11 cellular contexts compared by ENCODE assay signal in genomic region chr13:73715910-73716257, GRCh38.
A peak's percentile ranks its signal among the peaks of the same experiment; 100 is the strongest.
DNase-seq lines count a peak whose midpoint lies in the region; ATAC-seq and TF ChIP-seq lines count a peak whose summit lies in the region.
"Had no signal": no experiment of that assay in that cellular context is flagged by ENCODE, and none has a peak within 500 bp of the region (broad histone marks: within the 10 kb centered on the region; RNA-seq: fewer than 3 reads in every experiment).

No MANE protein-coding gene starts in this region.

- ATAC-seq in CD8-positive, alpha-beta T cell, result peak; percentile 60
- peak; percentile 58 for ATAC-seq in GM19463 (IDR thresholded peaks at IDR 0.05; ENCODE audit: unreplicated experiment)
- peak; percentile 28 for ATAC-seq in HG03175 (IDR thresholded peaks at IDR 0.05; ENCODE audit: unreplicated experiment)

- no peak for TF ChIP-seq CTCF in CD8-positive, alpha-beta T cell (IDR thresholded peaks at IDR 0.05)
- TF ChIP-seq CTCF in mammary epithelial cell (conservative IDR thresholded peaks at IDR 0.05 in 1 of 2, IDR thresholded peaks at IDR 0.05 in 1 of 2; ENCODE audit: extremely low read depth in 1 of 2, insufficient read depth in 1 of 2, low read depth in 1 of 2, low read length in 2 of 2), result no peak

- in situ Hi-C loops in mammary epithelial cell (cut with MboI; ENCODE audit: low sequenced_read_pairs in 2 of 2), result loop anchor here (25.0 kb wide), 4 partner anchors 304 to 654 kb away; partner anchors contain the start of gene KLF5 (in 1 of the 2)

- peak overlapping the region; percentile 67 for H3K4me3 Mint-ChIP-seq in CD8-positive, alpha-beta T cell
- H3K4me3 Mint-ChIP-seq: HFFc6 had no signal

- no peak overlapping the region for H3K9ac ChIP-seq in mammary epithelial cell (ENCODE audit: insufficient read depth, low read length)

- no peak overlapping the region for H3K4me2 ChIP-seq in mammary epithelial cell (ENCODE audit: insufficient read depth, low read depth, low read length)

- peak overlapping the region; percentile 22 for H3K27ac ChIP-seq in CD8-positive, alpha-beta T cell (ENCODE audit: low read depth, low read length)
- peak overlapping the region; percentile 28 for H3K27ac ChIP-seq in mammary epithelial cell (ENCODE audit: insufficient read depth, low read depth, low read length)
- H3K27ac ChIP-seq: thyroid gland had no signal

- intact Hi-C loops in CD8-positive, alpha-beta T cell (cut with DNase I, micrococcal nuclease), result loop anchor here (10.0 kb wide), 3 partner anchors 661 to 1499 kb away; partner anchors contain the start of genes BORA (in 1 of the 2), KLF5 (in 1 of the 2) and MZT1 (in 1 of the 2)
- intact Hi-C loops in mammary epithelial cell (cut with micrococcal nuclease) (no loop called here), posterior vena cava (cut with DNase I) (no loop called here)

- H3K36me3 Mint-ChIP-seq in CD8-positive, alpha-beta T cell, result peaks cover 65% of the 10 kb centered on the region

- H3K27me3 ChIP-seq in CD8-positive, alpha-beta T cell (ENCODE audit: insufficient read depth, low read length), result no peaks in the 10 kb centered on the region
- no peaks in the 10 kb centered on the region for H3K27me3 ChIP-seq in mammary epithelial cell (ENCODE audit: insufficient read depth, low read length)
- H3K27me3 ChIP-seq: thyroid gland had no signal

- H3K4me3 ChIP-seq in CD8-positive, alpha-beta T cell (ENCODE audit: low read depth, low read length), result no peak overlapping the region
- no peak overlapping the region for H3K4me3 ChIP-seq in mammary epithelial cell (replicated peaks in 1 of 3; ENCODE audit: insufficient read depth in 1 of 3, low read depth in 2 of 3, low read length in 3 of 3)
- H3K4me3 ChIP-seq: thyroid gland had no signal

- BruUV-seq in mammary epithelial cell (replicated peaks; lab: Mats Ljungman, UMichigan), result no TSS peak

- no peaks in the 10 kb centered on the region for H3K27me3 Mint-ChIP-seq in CD8-positive, alpha-beta T cell (ENCODE audit: low read depth)

- no peaks in the 10 kb centered on the region for H3K9me3 ChIP-seq in CD8-positive, alpha-beta T cell (ENCODE audit: low read length)
- no peaks in the 10 kb centered on the region for H3K9me3 ChIP-seq in mammary epithelial cell (replicated peaks; ENCODE audit: insufficient read depth, low read length)
- H3K9me3 ChIP-seq: thyroid gland had no signal

- no peak overlapping the region for H2AFZ ChIP-seq in mammary epithelial cell (ENCODE audit: low read depth, low read length)

- peaks cover 9% of the 10 kb centered on the region for H3K36me3 ChIP-seq in CD8-positive, alpha-beta T cell (ENCODE audit: insufficient read depth, low read length)
- peaks cover 4% of the 10 kb centered on the region for H3K36me3 ChIP-seq in mammary epithelial cell (ENCODE audit: insufficient read depth, low read length)
- H3K36me3 ChIP-seq: thyroid gland had no signal

- H4K20me1 ChIP-seq in mammary epithelial cell (ENCODE audit: insufficient read depth, low read length), result no peaks in the 10 kb centered on the region

- POLR2A ChIA-PET in CD8-positive, alpha-beta T cell (lab: Charles Lee), result no interaction called here

- peaks cover 48% of the 10 kb centered on the region for H3K4me1 Mint-ChIP-seq in CD8-positive, alpha-beta T cell (ENCODE audit: low read depth)

- dilution Hi-C loops in mammary epithelial cell (cut with HindIII; ENCODE audit: low sequenced_read_pairs), result no loop called here

- CTCF ChIA-PET in CD8-positive, alpha-beta T cell (lab: Charles Lee), result interaction anchor here (0.8 kb wide), 1 partner anchor 15 kb away, joined by 3 read pairs; no protein-coding TSS in a partner anchor
- CTCF ChIA-PET in mammary epithelial cell (lab: Charles Lee; ENCODE audit: low non-redundant PET), result no interaction called here

- no peak for DNase-seq in CD8-positive, alpha-beta T cell
- DNase-seq in mammary epithelial cell (peak; percentile 75), SHP77 (lab: John Stamatoyannopoulos, UW) (no peak), HuH-7.5 (ENCODE audit: low spot score) (no peak), hepatic stellate cell (ENCODE audit: low spot score) (no peak), posterior vena cava (ENCODE audit: low spot score) (no peak)
- DNase-seq: activated gamma-delta T cell, HFFc6 had no signal

- no peaks in the 10 kb centered on the region for H3K9me3 Mint-ChIP-seq in CD8-positive, alpha-beta T cell
- H3K9me3 Mint-ChIP-seq: HFFc6 had no signal

- H3K27ac Mint-ChIP-seq in CD8-positive, alpha-beta T cell, result peak overlapping the region; percentile 94
- H3K27ac Mint-ChIP-seq: HFFc6 had no signal

- H3K79me2 ChIP-seq in mammary epithelial cell (ENCODE audit: insufficient read depth, low read length), result peaks cover under 1% of the 10 kb centered on the region

- 51% methylated on average over 2 of the region's 2 CpGs for WGBS in mammary epithelial cell (ENCODE audit: low coverage, missing lambda C conversion rate)

- peaks cover 37% of the 10 kb centered on the region for H3K4me1 ChIP-seq in CD8-positive, alpha-beta T cell (ENCODE audit: insufficient read depth, low read length)
- H3K4me1 ChIP-seq in mammary epithelial cell (ENCODE audit: insufficient read depth, low read length), result peaks cover 15% of the 10 kb centered on the region

Comparison
In these comparisons a context has a peak if more than half of its experiments do, and no peak if none do; other contexts are left out.
1. intact Hi-C loops: an anchor here in CD8-positive, alpha-beta T cell (10.0 kb wide); none called in mammary epithelial cell and posterior vena cava.